Comparison of ENCODE assay signal across 14 cellular contexts in the genomic region with DNA sequence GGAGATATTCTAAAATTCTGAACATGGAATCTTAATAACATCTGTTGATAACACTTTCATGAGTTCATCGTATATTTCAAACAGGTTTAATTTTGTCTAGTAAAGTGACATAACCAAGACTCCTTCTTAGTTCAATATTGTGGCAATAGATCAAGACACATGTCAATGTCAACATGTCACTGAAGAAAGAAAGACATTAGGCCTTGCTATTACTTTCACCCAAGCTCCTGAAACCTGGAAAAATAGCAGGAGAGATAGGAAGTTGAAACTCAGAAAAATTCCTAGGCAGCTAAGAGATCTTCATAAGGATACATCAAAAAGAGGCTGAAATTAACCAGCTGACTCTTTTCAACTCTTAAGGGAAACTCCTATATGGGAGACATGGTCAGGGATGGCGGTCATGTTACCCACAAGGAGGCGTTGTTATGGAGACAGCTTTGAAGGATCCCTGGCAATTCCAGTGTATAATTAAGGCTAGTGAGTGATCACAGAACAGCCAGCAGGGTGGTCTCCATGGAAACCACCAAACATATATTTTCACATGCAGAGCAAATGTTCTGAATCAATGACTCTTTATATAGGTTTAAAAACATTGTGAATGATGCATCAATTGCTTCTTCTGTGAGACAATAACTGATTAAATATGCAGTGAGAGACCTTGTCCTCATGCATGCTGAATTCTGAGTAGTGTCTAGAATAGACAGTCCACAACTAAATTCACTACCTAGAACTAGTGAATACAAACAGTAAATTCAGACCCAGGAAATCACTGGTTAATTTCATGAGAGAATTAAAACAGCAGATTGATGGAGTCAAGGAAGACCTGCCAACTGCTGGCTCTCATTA.
A peak's percentile ranks its signal among the peaks of the same experiment; 100 is the strongest.
DNase-seq lines count a peak whose midpoint lies in the region; ATAC-seq, FAIRE-seq and TF ChIP-seq lines count a peak whose summit lies in the region.
"Had no signal": no experiment of that assay in that cellular context is flagged by ENCODE, and none has a peak within 500 bp of the region (broad histone marks: within the 10 kb centered on the region; RNA-seq: fewer than 3 reads in every experiment).

No MANE protein-coding gene starts in this region.

- H3K9ac ChIP-seq in H1 (replicated peaks in 1 of 4; ENCODE audit: extremely low read depth in 1 of 4, low read depth in 3 of 4, low read length in 3 of 4) = no peak overlapping the region

- no peak overlapping the region for H3K4me2 ChIP-seq in H1 (ENCODE audit: insufficient read depth in 1 of 2, low read depth in 2 of 2, low read length in 2 of 2)

- no peaks in the 10 kb centered on the region for H3K4me1 ChIP-seq in H1 (replicated peaks in 1 of 4; ENCODE audit: control insufficient read depth in 3 of 4, insufficient read depth in 4 of 4, low read length in 3 of 4)

- H3K79me2 ChIP-seq in H1 (ENCODE audit: control insufficient read depth in 1 of 2, insufficient read depth in 2 of 2, low read length in 2 of 2) = no peaks in the 10 kb centered on the region

- H3K23me2 ChIP-seq in H1 (ENCODE audit: low read depth, low read length) = peaks cover 1% of the 10 kb centered on the region; the same call in 1 of the 2 replicates

- ATAC-seq in activated naive CD8-positive, alpha-beta T cell treated with anti-CD3 and anti-CD28 coated beads, Interleukin-2, amount 50 U/mL, for 24 hours = peak; percentile 33
- no peak for ATAC-seq in HG03139 (IDR thresholded peaks at IDR 0.05; ENCODE audit: unreplicated experiment)
- ATAC-seq: mucosa of descending colon had no signal

- H2BK20ac ChIP-seq in H1 (ENCODE audit: low read length) = no peak overlapping the region

- no peak overlapping the region for H3K18ac ChIP-seq in H1 (ENCODE audit: extremely low read depth, low read length)

- no peaks in the 10 kb centered on the region for H3K9me3 Mint-ChIP-seq in activated naive CD8-positive, alpha-beta T cell treated with anti-CD3 and anti-CD28 coated beads, Interleukin-2, amount 50 U/mL, for 24 hours
- no peaks in the 10 kb centered on the region for H3K9me3 Mint-ChIP-seq in activated naive CD8-positive, alpha-beta T cell treated with anti-CD3 and anti-CD28 coated beads for 36 hours

- H3K27ac ChIP-seq in H1 (ENCODE audit: low read depth, low read length) = no peak overlapping the region
- H3K27ac ChIP-seq: ascending aorta, SK-N-MC had no signal

- no peak overlapping the region for H3K4me3 ChIP-seq in H1 (ENCODE audit: extremely low read depth in 1 of 4, insufficient read depth in 2 of 4, low read depth in 3 of 4, low read length in 4 of 4)
- H3K4me3 ChIP-seq: ascending aorta, mucosa of descending colon, SK-N-MC had no signal

- POLR2A ChIA-PET in H1 (lab: Charles Lee; ENCODE audit: partially characterized antibody) = no interaction called here

- no peaks in the 10 kb centered on the region for H3K36me3 ChIP-seq in H1 (ENCODE audit: control insufficient read depth in 2 of 4, insufficient read depth in 4 of 4, low read length in 3 of 4)
- H3K36me3 ChIP-seq: ascending aorta had no signal

- no peak overlapping the region for H3K14ac ChIP-seq in H1 (ENCODE audit: insufficient read length)

- no peak overlapping the region for H2AFZ ChIP-seq in H1 (ENCODE audit: low read length)

- no peak overlapping the region for H4K91ac ChIP-seq in H1 (replicated peaks; ENCODE audit: insufficient read length, low read length)

- H2BK12ac ChIP-seq in H1 (ENCODE audit: low read depth, low read length) = no peak overlapping the region

- no peak overlapping the region for H3K27ac Mint-ChIP-seq in activated naive CD8-positive, alpha-beta T cell treated with anti-CD3 and anti-CD28 coated beads, Interleukin-2, amount 50 U/mL, for 24 hours
- H3K27ac Mint-ChIP-seq in activated naive CD8-positive, alpha-beta T cell treated with anti-CD3 and anti-CD28 coated beads for 36 hours = no peak overlapping the region

- H3K23ac ChIP-seq in H1 (ENCODE audit: insufficient read length) = no peak overlapping the region

- no peak for DNase-seq in activated naive CD8-positive, alpha-beta T cell treated with anti-CD3 and anti-CD28 coated beads, Interleukin-2, amount 50 U/mL, for 24 hours
- DNase-seq in activated naive CD8-positive, alpha-beta T cell treated with anti-CD3 and anti-CD28 coated beads for 36 hours = no peak
- DNase-seq in NCI-H2227 treated with DMSO at 0.1 percent for 48 hours (lab: John Stamatoyannopoulos, UW) = peak; percentile 85
- no peak for DNase-seq in H1 (ENCODE audit: low read depth in 1 of 2, low spot score in 2 of 2)
- DNase-seq in superior temporal gyrus (ENCODE audit: extremely low spot score) = peak; percentile 32
- no peak for DNase-seq in hepatic stellate cell (ENCODE audit: low spot score)
- DNase-seq in NOMO-1 treated with DMSO at 0.1 percent for 48 hours (lab: John Stamatoyannopoulos, UW; ENCODE audit: unreplicated experiment) = no peak
- DNase-seq: glutamatergic neuron; mucosa of descending colon; NCI-H1048; stimulated activated CD4-positive, alpha-beta T cell treated with anti-CD3 and anti-CD28 coated beads, Interleukin-15, amount 100 ng/mL, for 24 hours had no signal

- no peaks in the 10 kb centered on the region for H3K9me3 ChIP-seq in H1 (ENCODE audit: insufficient read depth in 2 of 2, low read depth in 1 of 2, low read length in 1 of 2)
- H3K9me3 ChIP-seq: ascending aorta, mucosa of descending colon had no signal

- H2AK5ac ChIP-seq in H1 (ENCODE audit: low read depth, low read length) = no peak overlapping the region

- H4K8ac ChIP-seq in H1 (ENCODE audit: extremely low read depth, insufficient read depth, low read length) = no peak overlapping the region

- H3K27me3 Mint-ChIP-seq in activated naive CD8-positive, alpha-beta T cell treated with anti-CD3 and anti-CD28 coated beads, Interleukin-2, amount 50 U/mL, for 24 hours = no peaks in the 10 kb centered on the region
- H3K27me3 Mint-ChIP-seq in activated naive CD8-positive, alpha-beta T cell treated with anti-CD3 and anti-CD28 coated beads for 36 hours = no peaks in the 10 kb centered on the region

- CTCF ChIA-PET in H1 (lab: Charles Lee; ENCODE audit: partially characterized antibody) = interaction anchor here (0.6 to 0.7 kb wide), 2 partner anchors 16 to 126 kb away, joined by 3 read pairs; no protein-coding TSS in a partner anchor

- H2BK120ac ChIP-seq in H1 (replicated peaks; ENCODE audit: low read depth, low read length) = no peak overlapping the region

- peak in 1 of 2 experiments; percentile 33; a peak in 2 of 4 replicates for TF ChIP-seq RAD21 in H1 (IDR thresholded peaks at IDR 0.05 in 1 of 2, conservative IDR thresholded peaks at IDR 0.05 in 1 of 2; ENCODE audit: low read depth in 2 of 2, low read length in 2 of 2)

- H4K20me1 ChIP-seq in H1 (replicated peaks in 1 of 2; ENCODE audit: control insufficient read depth in 1 of 2, insufficient read depth in 2 of 2, low read length in 2 of 2) = no peaks in the 10 kb centered on the region

- H2BK15ac ChIP-seq in H1 (ENCODE audit: low read length) = no peak overlapping the region

- 89% methylated on average over 3 of the region's 3 CpGs; no CpG with 5 or more reads in 1 of the 2 experiments for WGBS in H1 (ENCODE audit: extremely low coverage in 1 of 2, insufficient coverage in 1 of 2, insufficient read length in 1 of 2, insufficient replicate concordance in 2 of 2, low coverage in 1 of 2, low lambda C conversion rate in 2 of 2, missing lambda C conversion rate in 1 of 2), 2 experiments

- H3K4me3 Mint-ChIP-seq in activated naive CD8-positive, alpha-beta T cell treated with anti-CD3 and anti-CD28 coated beads, Interleukin-2, amount 50 U/mL, for 24 hours = no peak overlapping the region
- no peak overlapping the region for H3K4me3 Mint-ChIP-seq in activated naive CD8-positive, alpha-beta T cell treated with anti-CD3 and anti-CD28 coated beads for 36 hours

- H3K4me1 Mint-ChIP-seq in activated naive CD8-positive, alpha-beta T cell treated with anti-CD3 and anti-CD28 coated beads, Interleukin-2, amount 50 U/mL, for 24 hours = peaks cover 32% of the 10 kb centered on the region
- H3K4me1 Mint-ChIP-seq in activated naive CD8-positive, alpha-beta T cell treated with anti-CD3 and anti-CD28 coated beads for 36 hours = peaks cover 8% of the 10 kb centered on the region

- TF ChIP-seq CTCF in H1 (IDR thresholded peaks at IDR 0.05; ENCODE audit: control extremely low read depth in 1 of 3, insufficient read depth in 1 of 3, low read depth in 1 of 3, low read length in 3 of 3) = peak in 2 of 3 experiments; percentile 16 to 20; a peak in 1 of 4 replicates

- TF ChIP-seq EP300 in H1 (IDR thresholded peaks at IDR 0.05; ENCODE audit: borderline replicate concordance in 1 of 2, low read depth in 2 of 2, low read length in 2 of 2) = no peak

- no peak overlapping the region for H3K56ac ChIP-seq in H1 (replicated peaks; ENCODE audit: insufficient read length, low read depth, low read length)

- H2BK5ac ChIP-seq in H1 (ENCODE audit: low read depth, low read length) = no peak overlapping the region

- no peak overlapping the region for H4K5ac ChIP-seq in H1 (ENCODE audit: insufficient read length, low read depth, low read length)

- no peak overlapping the region for H3K4ac ChIP-seq in H1 (replicated peaks; ENCODE audit: insufficient read length, low read depth, low read length)

- no peak for FAIRE-seq in H1 (lab: Jason Lieb, UNC)

- no peak for TF ChIP-seq POLR2A in H1 (IDR thresholded peaks at IDR 0.05; ENCODE audit: control extremely low read depth in 1 of 2, low read depth in 2 of 2, low read length in 2 of 2)

- H3K27me3 ChIP-seq in H1 (replicated peaks in 1 of 4; ENCODE audit: control insufficient read depth in 3 of 4, extremely low read depth in 1 of 4, insufficient read depth in 3 of 4, low read length in 3 of 4) = no peaks in the 10 kb centered on the region
- H3K27me3 ChIP-seq: ascending aorta had no signal

- H3K79me1 ChIP-seq in H1 (ENCODE audit: low read depth, low read length) = no peaks in the 10 kb centered on the region

- H3K36me3 Mint-ChIP-seq in activated naive CD8-positive, alpha-beta T cell treated with anti-CD3 and anti-CD28 coated beads, Interleukin-2, amount 50 U/mL, for 24 hours (ENCODE audit: low read depth) = peaks cover 11% of the 10 kb centered on the region
- H3K36me3 Mint-ChIP-seq in activated naive CD8-positive, alpha-beta T cell treated with anti-CD3 and anti-CD28 coated beads for 36 hours = peaks cover 11% of the 10 kb centered on the region

TF ChIP-seq in H1, 55 proteins besides CTCF, POLR2A, EP300 and RAD21:
- TF ChIP-seq NANOG (IDR thresholded peaks at IDR 0.05; ENCODE audit: insufficient read depth, low read depth, low read length, poor library complexity, severe bottlenecking) = no peak
- TF ChIP-seq KDM5A (IDR thresholded peaks at IDR 0.05; ENCODE audit: low read length) = no peak
- no peak for TF ChIP-seq POU5F1 (IDR thresholded peaks at IDR 0.05; ENCODE audit: low read depth, low read length)
- TF ChIP-seq CBX5 (IDR thresholded peaks at IDR 0.05; ENCODE audit: low read depth, low read length) = no peak
- TF ChIP-seq TCF12 (IDR thresholded peaks at IDR 0.05; ENCODE audit: low read depth, low read length) = no peak
- TF ChIP-seq HDAC2 (IDR thresholded peaks at IDR 0.05; ENCODE audit: borderline replicate concordance in 1 of 2, low read depth in 2 of 2, low read length in 2 of 2) = no peak
- TF ChIP-seq CTBP2 (IDR thresholded peaks at IDR 0.05; ENCODE audit: borderline replicate concordance, insufficient read depth, insufficient read length, low read length) = no peak

Comparison
In these comparisons a context has a peak if more than half of its experiments do, and no peak if none do; other contexts are left out.
1. DNase-seq: peak in NCI-H2227 treated with DMSO at 0.1 percent for 48 hours (single experiment) and superior temporal gyrus (single experiment); none in activated naive CD8-positive, alpha-beta T cell treated with anti-CD3 and anti-CD28 coated beads, Interleukin-2, amount 50 U/mL, for 24 hours (single experiment), activated naive CD8-positive, alpha-beta T cell treated with anti-CD3 and anti-CD28 coated beads for 36 hours (single experiment), H1 (0 of 2), hepatic stellate cell (single experiment) and NOMO-1 treated with DMSO at 0.1 percent for 48 hours (single experiment).